Comparison of ENCODE assay signal across 9 cellular contexts in the genomic region with DNA sequence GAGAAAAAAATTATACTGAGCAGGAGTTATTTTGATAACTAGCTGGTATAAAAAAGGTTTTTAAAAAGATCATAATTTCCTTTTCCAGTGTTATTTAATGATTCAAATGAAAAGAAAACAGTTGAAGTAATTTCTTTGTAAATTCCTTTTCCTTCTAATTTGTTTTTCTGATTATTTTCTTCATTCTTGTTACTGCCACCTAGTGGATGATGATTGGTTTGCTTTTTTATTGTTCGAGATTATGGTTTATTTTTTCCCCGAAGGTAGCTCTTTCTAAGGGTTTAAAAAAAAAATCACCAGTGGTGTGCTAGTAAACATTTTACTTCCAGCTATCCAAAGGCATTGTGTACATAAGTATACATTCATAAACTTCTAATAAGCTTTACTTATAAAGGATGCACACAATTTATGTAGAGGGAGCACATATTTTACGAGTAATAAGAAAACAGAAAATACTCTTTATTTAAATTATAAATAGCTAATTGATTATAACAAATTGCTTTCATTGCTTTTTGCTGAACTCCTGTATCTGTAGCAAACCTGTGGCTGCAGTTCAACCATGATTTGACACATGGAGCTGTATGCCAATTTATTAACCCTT.
DNase-seq lines count a peak whose midpoint lies in the region; ATAC-seq and TF ChIP-seq lines count a peak whose summit lies in the region.
"Had no signal": no experiment of that assay in that cellular context is flagged by ENCODE, and none has a peak within 500 bp of the region (broad histone marks: within the 10 kb centered on the region; RNA-seq: fewer than 3 reads in every experiment).

No MANE protein-coding gene starts in this region.

- peak in 8 of 9 donors; percentile 24 to 71 (median 62) for TF ChIP-seq CTCF in heart right ventricle (IDR thresholded peaks at IDR 0.05)
- TF ChIP-seq CTCF in RWPE2 (IDR thresholded peaks at IDR 0.05; ENCODE audit: poor library complexity, severe bottlenecking) = peak; percentile 80
- peak; percentile 56 for TF ChIP-seq CTCF in fibroblast of villous mesenchyme (IDR thresholded peaks at IDR 0.05; ENCODE audit: insufficient read depth, low read depth, low read length)
- TF ChIP-seq CTCF in type B pancreatic cell (conservative IDR thresholded peaks at IDR 0.05) = peak; percentile 83

- H3K27me3 ChIP-seq in heart right ventricle = no peaks in the 10 kb centered on the region
- H3K27me3 ChIP-seq in RWPE2 (ENCODE audit: insufficient read depth, poor library complexity, severe bottlenecking) = no peaks in the 10 kb centered on the region

- H3K4me3 ChIP-seq in heart right ventricle (no peak overlapping the region), RWPE2 (ENCODE audit: severe bottlenecking) (no peak overlapping the region), fibroblast of villous mesenchyme (ENCODE audit: low read depth, low read length) (no peak overlapping the region)
- H3K4me3 ChIP-seq: lung had no signal

- DNase-seq in heart right ventricle (no peak), Right ventricle myocardium superior (no peak), RWPE2 (ENCODE audit: low spot score) (no peak), fibroblast of villous mesenchyme (ENCODE audit: low read depth) (peak; percentile 19), type B pancreatic cell (ENCODE audit: extremely low spot score, unreplicated experiment) (no peak), NCI-H524 treated with DMSO at 0.1 percent for 48 hours (lab: John Stamatoyannopoulos, UW) (no peak)

- H3K27ac ChIP-seq in heart right ventricle = no peak overlapping the region
- H3K27ac ChIP-seq in RWPE2 (ENCODE audit: poor library complexity, severe bottlenecking) = no peak overlapping the region

- H3K36me3 Mint-ChIP-seq in type B pancreatic cell = no peaks in the 10 kb centered on the region
- H3K36me3 Mint-ChIP-seq in activated T-helper 17 cell treated with anti-CD3 and anti-CD28 coated beads, Interleukin-2, amount 50 U/mL, for 72 hours (ENCODE audit: low read depth) = no peaks in the 10 kb centered on the region

- H3K4me3 Mint-ChIP-seq in type B pancreatic cell = no peak overlapping the region
- H3K4me3 Mint-ChIP-seq in activated T-helper 17 cell treated with anti-CD3 and anti-CD28 coated beads, Interleukin-2, amount 50 U/mL, for 72 hours = no peak overlapping the region

- H3K9me3 ChIP-seq in heart right ventricle = no peaks in the 10 kb centered on the region
- no peaks in the 10 kb centered on the region for H3K9me3 ChIP-seq in RWPE2 (ENCODE audit: severe bottlenecking)

- ATAC-seq in heart right ventricle = no peak
- ATAC-seq in Right ventricle myocardium superior (ENCODE audit: poor library complexity) = no peak
- ATAC-seq in RWPE2 (ENCODE audit: low read depth) = no peak
- ATAC-seq in HG03342 (IDR thresholded peaks at IDR 0.05; ENCODE audit: unreplicated experiment) = no peak
- no peak for ATAC-seq in activated T-helper 17 cell treated with anti-CD3 and anti-CD28 coated beads, Interleukin-2, amount 50 U/mL, for 72 hours (replicated peaks)

- intact Hi-C loops in heart right ventricle (cut with DNase I) (loop anchor here in 1 of 10 donors (10.0 kb wide), 1 partner anchor 133 kb away; no protein-coding TSS in a partner anchor), Right ventricle myocardium superior (cut with DNase I) (no loop called here)

- H3K4me1 ChIP-seq in heart right ventricle = peaks cover 0 to 6% (median 0%) of the 10 kb centered on the region in 9 donors
- no peaks in the 10 kb centered on the region for H3K4me1 ChIP-seq in RWPE2 (ENCODE audit: insufficient read depth, poor library complexity, severe bottlenecking)

- no peaks in the 10 kb centered on the region for H3K4me1 Mint-ChIP-seq in type B pancreatic cell (ENCODE audit: unreplicated experiment)
- H3K4me1 Mint-ChIP-seq in activated T-helper 17 cell treated with anti-CD3 and anti-CD28 coated beads, Interleukin-2, amount 50 U/mL, for 72 hours = no peaks in the 10 kb centered on the region

- H3K27ac Mint-ChIP-seq in type B pancreatic cell = no peak overlapping the region
- H3K27ac Mint-ChIP-seq in activated T-helper 17 cell treated with anti-CD3 and anti-CD28 coated beads, Interleukin-2, amount 50 U/mL, for 72 hours = no peak overlapping the region

- no peaks in the 10 kb centered on the region for H3K27me3 Mint-ChIP-seq in type B pancreatic cell
- peaks cover 6% of the 10 kb centered on the region for H3K27me3 Mint-ChIP-seq in activated T-helper 17 cell treated with anti-CD3 and anti-CD28 coated beads, Interleukin-2, amount 50 U/mL, for 72 hours

- no peaks in the 10 kb centered on the region for H3K9me3 Mint-ChIP-seq in type B pancreatic cell
- no peaks in the 10 kb centered on the region for H3K9me3 Mint-ChIP-seq in activated T-helper 17 cell treated with anti-CD3 and anti-CD28 coated beads, Interleukin-2, amount 50 U/mL, for 72 hours

- H3K36me3 ChIP-seq in heart right ventricle (no peaks in the 10 kb centered on the region), RWPE2 (ENCODE audit: low read depth) (no peaks in the 10 kb centered on the region)

- WGBS in heart right ventricle, 2 donors = 30 to 35% methylated on average over 3 of the region's 3 CpGs
